ENCODE assay signal across 14 cellular contexts in genomic region chr20:20457392-20458126, GRCh38.
DNase-seq lines count a peak whose midpoint lies in the region; ATAC-seq and TF ChIP-seq lines count a peak whose summit lies in the region.
"Had no signal": no experiment of that assay in that cellular context is flagged by ENCODE, and none has a peak within 500 bp of the region (broad histone marks: within the 10 kb centered on the region; RNA-seq: fewer than 3 reads in every experiment).

No MANE protein-coding gene starts in this region.

- no peak overlapping the region for H4K5ac ChIP-seq in mesendoderm (ENCODE audit: low read length)

- no peak overlapping the region for H2AFZ ChIP-seq in neural progenitor cell (replicated peaks)

- no peak overlapping the region for H2AK5ac ChIP-seq in mesendoderm (ENCODE audit: low read length)

- H3K4me1 Mint-ChIP-seq in activated T-helper 1 cell treated with anti-CD3 and anti-CD28 coated beads, Interleukin-12 subunit alpha, Interleukin-12 subunit beta, Interleukin-2, Interleukin-4 antibody, amounts not matched to agents 30 ng/mL and 10 ng/mL and 1 ng/mL, durations not matched to agents 14 hours and 24 hours and 36 hours (ENCODE audit: low read depth) = peaks cover 48% of the 10 kb centered on the region
- peaks cover 65% of the 10 kb centered on the region for H3K4me1 Mint-ChIP-seq in neural progenitor cell

- no peak overlapping the region for H3K4ac ChIP-seq in mesendoderm (ENCODE audit: low read depth, low read length)

- H3K4me1 ChIP-seq in neural progenitor cell (peaks cover 35% of the 10 kb centered on the region), mesendoderm (ENCODE audit: control insufficient read depth, low read depth, low read length) (peaks cover 2% of the 10 kb centered on the region)

- H3K18ac ChIP-seq in mesendoderm (ENCODE audit: low read length) = no peak overlapping the region

- H3K27me3 Mint-ChIP-seq in activated T-helper 1 cell treated with anti-CD3 and anti-CD28 coated beads, Interleukin-12 subunit alpha, Interleukin-12 subunit beta, Interleukin-2, Interleukin-4 antibody, amounts not matched to agents 30 ng/mL and 10 ng/mL and 1 ng/mL, durations not matched to agents 14 hours and 24 hours and 36 hours (ENCODE audit: insufficient read depth) = no peaks in the 10 kb centered on the region
- peaks cover 6% of the 10 kb centered on the region for H3K27me3 Mint-ChIP-seq in neural progenitor cell (ENCODE audit: insufficient read depth, low read depth)
- H3K27me3 Mint-ChIP-seq: activated naive CD4-positive, alpha-beta T cell treated with anti-CD3 and anti-CD28 coated beads, Interleukin-2, amount 50 U/mL, for 24 hours had no signal

- H3K27me3 ChIP-seq in neural progenitor cell (no peaks in the 10 kb centered on the region), mesendoderm (ENCODE audit: insufficient read depth, low read length, poor library complexity) (no peaks in the 10 kb centered on the region)
- H3K27me3 ChIP-seq: SJCRH30 had no signal

- H3K4me3 Mint-ChIP-seq in activated T-helper 1 cell treated with anti-CD3 and anti-CD28 coated beads, Interleukin-12 subunit alpha, Interleukin-12 subunit beta, Interleukin-2, Interleukin-4 antibody, amounts not matched to agents 30 ng/mL and 10 ng/mL and 1 ng/mL, durations not matched to agents 14 hours and 24 hours and 36 hours = no peak overlapping the region
- no peak overlapping the region for H3K4me3 Mint-ChIP-seq in neural progenitor cell
- H3K4me3 Mint-ChIP-seq: activated naive CD4-positive, alpha-beta T cell treated with anti-CD3 and anti-CD28 coated beads, Interleukin-2, amount 50 U/mL, for 24 hours had no signal

- H2BK15ac ChIP-seq in mesendoderm (replicated peaks; ENCODE audit: low read depth) = no peak overlapping the region

- no peaks in the 10 kb centered on the region for H3K79me1 ChIP-seq in mesendoderm (ENCODE audit: low read length)

- H3K27ac ChIP-seq in neural progenitor cell (no peak overlapping the region), mesendoderm (ENCODE audit: low read depth, low read length) (no peak overlapping the region)
- H3K27ac ChIP-seq: SJCRH30 had no signal

- H3K9ac ChIP-seq in neural progenitor cell (no peak overlapping the region), mesendoderm (ENCODE audit: low read length) (no peak overlapping the region)

- H3K36me3 Mint-ChIP-seq in activated T-helper 1 cell treated with anti-CD3 and anti-CD28 coated beads, Interleukin-12 subunit alpha, Interleukin-12 subunit beta, Interleukin-2, Interleukin-4 antibody, amounts not matched to agents 30 ng/mL and 10 ng/mL and 1 ng/mL, durations not matched to agents 14 hours and 24 hours and 36 hours (ENCODE audit: low read depth) = peaks cover 33% of the 10 kb centered on the region
- peaks cover 5% of the 10 kb centered on the region for H3K36me3 Mint-ChIP-seq in neural progenitor cell

- H3K4me3 ChIP-seq in neural progenitor cell (no peak overlapping the region), mesendoderm (ENCODE audit: low read length) (no peak overlapping the region)
- H3K4me3 ChIP-seq: K562, SJCRH30 had no signal

- intact Hi-C loops in activated T-helper 1 cell treated with anti-CD3 and anti-CD28 coated beads, Interleukin-12 subunit alpha, Interleukin-12 subunit beta, Interleukin-2, Interleukin-4 antibody, amounts not matched to agents 30 ng/mL and 10 ng/mL and 1 ng/mL, durations not matched to agents 14 hours and 24 hours and 36 hours (cut with micrococcal nuclease) = no loop called here

- no peaks in the 10 kb centered on the region for H4K20me1 ChIP-seq in neural progenitor cell (ENCODE audit: low read depth)

- WGBS in mesendoderm (ENCODE audit: extremely low coverage, insufficient coverage, low lambda C conversion rate) = no CpG with 5 or more reads among the region's 15 CpGs

- H3F3A ChIP-seq in neural progenitor cell (ENCODE audit: low read depth) = peaks cover 18% of the 10 kb centered on the region

- no peak overlapping the region for H2BK5ac ChIP-seq in mesendoderm (ENCODE audit: low read length)

- ATAC-seq in HG02870 (IDR thresholded peaks at IDR 0.05; ENCODE audit: unreplicated experiment) = no peak
- ATAC-seq: K562, left ventricle myocardium superior had no signal

- H3K79me2 ChIP-seq in neural progenitor cell (ENCODE audit: low read depth) (no peaks in the 10 kb centered on the region), mesendoderm (ENCODE audit: control insufficient read depth, insufficient read depth, low read length) (no peaks in the 10 kb centered on the region)

- peak overlapping the region; percentile 26 for H3K27ac Mint-ChIP-seq in activated T-helper 1 cell treated with anti-CD3 and anti-CD28 coated beads, Interleukin-12 subunit alpha, Interleukin-12 subunit beta, Interleukin-2, Interleukin-4 antibody, amounts not matched to agents 30 ng/mL and 10 ng/mL and 1 ng/mL, durations not matched to agents 14 hours and 24 hours and 36 hours
- H3K27ac Mint-ChIP-seq in neural progenitor cell = peak overlapping the region; percentile 84
- H3K27ac Mint-ChIP-seq: activated naive CD4-positive, alpha-beta T cell treated with anti-CD3 and anti-CD28 coated beads, Interleukin-2, amount 50 U/mL, for 24 hours had no signal

- H3K56ac ChIP-seq in mesendoderm (ENCODE audit: low read length) = no peak overlapping the region

- peak; percentile 19 to 41 for DNase-seq in activated CD4-positive, alpha-beta T cell treated with anti-CD3 and anti-CD28 coated beads, Interleukin-2, amount 50 U/mL, for 48 hours
- DNase-seq in activated CD4-positive, alpha-beta T cell treated with anti-CD3 and anti-CD28 coated beads for 4 hours = no peak
- DNase-seq in NCI-H146 treated with DMSO at 0.1 percent for 48 hours (lab: John Stamatoyannopoulos, UW; ENCODE audit: unreplicated experiment) (peak; percentile 83), neural progenitor cell (ENCODE audit: low spot score) (no peak), mesendoderm (no peak)
- DNase-seq in activated T-helper 1 cell treated with anti-CD3 and anti-CD28 coated beads, Interleukin-12 subunit alpha, Interleukin-12 subunit beta, Interleukin-2, Interleukin-4 antibody, amounts not matched to agents 30 ng/mL and 10 ng/mL and 1 ng/mL, durations not matched to agents 14 hours and 24 hours and 36 hours (ENCODE audit: low spot score) = no peak
- DNase-seq in effector CD4-positive, alpha-beta T cell = no peak
- DNase-seq: DND-41, H7, left ventricle myocardium superior, SJCRH30 had no signal

- H3K36me3 ChIP-seq in neural progenitor cell = no peaks in the 10 kb centered on the region
- H3K36me3 ChIP-seq in mesendoderm (ENCODE audit: control insufficient read depth, insufficient read depth, low read length) = no peaks in the 10 kb centered on the region
- H3K36me3 ChIP-seq: SJCRH30 had no signal

- no peak overlapping the region for H2BK120ac ChIP-seq in mesendoderm (ENCODE audit: low read depth, low read length)

- TF ChIP-seq CTCF in neural progenitor cell (IDR thresholded peaks at IDR 0.05) = no peak

- no peaks in the 10 kb centered on the region for H3K9me3 Mint-ChIP-seq in activated T-helper 1 cell treated with anti-CD3 and anti-CD28 coated beads, Interleukin-12 subunit alpha, Interleukin-12 subunit beta, Interleukin-2, Interleukin-4 antibody, amounts not matched to agents 30 ng/mL and 10 ng/mL and 1 ng/mL, durations not matched to agents 14 hours and 24 hours and 36 hours
- no peaks in the 10 kb centered on the region for H3K9me3 Mint-ChIP-seq in neural progenitor cell
- H3K9me3 Mint-ChIP-seq: activated naive CD4-positive, alpha-beta T cell treated with anti-CD3 and anti-CD28 coated beads, Interleukin-2, amount 50 U/mL, for 24 hours had no signal

- H3K4me2 ChIP-seq in neural progenitor cell (no peak overlapping the region), mesendoderm (ENCODE audit: low read length) (no peak overlapping the region)

- H3K23ac ChIP-seq in mesendoderm (ENCODE audit: low read length) = no peak overlapping the region

- H4K8ac ChIP-seq in mesendoderm (ENCODE audit: low read depth, low read length) = no peak overlapping the region

- H3K9me3 ChIP-seq in neural progenitor cell (ENCODE audit: low read depth) = no peaks in the 10 kb centered on the region
- H3K9me3 ChIP-seq: SJCRH30 had no signal

Comparison
In these comparisons a context has a peak if more than half of its experiments do, and no peak if none do; other contexts are left out.
1. DNase-seq: peak in activated CD4-positive, alpha-beta T cell treated with anti-CD3 and anti-CD28 coated beads, Interleukin-2, amount 50 U/mL, for 48 hours (2 of 2) and NCI-H146 treated with DMSO at 0.1 percent for 48 hours (single experiment); none in activated CD4-positive, alpha-beta T cell treated with anti-CD3 and anti-CD28 coated beads for 4 hours (0 of 2), activated T-helper 1 cell treated with anti-CD3 and anti-CD28 coated beads, Interleukin-12 subunit alpha, Interleukin-12 subunit beta, Interleukin-2, Interleukin-4 antibody, amounts not matched to agents 30 ng/mL and 10 ng/mL and 1 ng/mL, durations not matched to agents 14 hours and 24 hours and 36 hours (single experiment), neural progenitor cell (single experiment), effector CD4-positive, alpha-beta T cell (single experiment) and mesendoderm (single experiment).